In the genomic region with DNA sequence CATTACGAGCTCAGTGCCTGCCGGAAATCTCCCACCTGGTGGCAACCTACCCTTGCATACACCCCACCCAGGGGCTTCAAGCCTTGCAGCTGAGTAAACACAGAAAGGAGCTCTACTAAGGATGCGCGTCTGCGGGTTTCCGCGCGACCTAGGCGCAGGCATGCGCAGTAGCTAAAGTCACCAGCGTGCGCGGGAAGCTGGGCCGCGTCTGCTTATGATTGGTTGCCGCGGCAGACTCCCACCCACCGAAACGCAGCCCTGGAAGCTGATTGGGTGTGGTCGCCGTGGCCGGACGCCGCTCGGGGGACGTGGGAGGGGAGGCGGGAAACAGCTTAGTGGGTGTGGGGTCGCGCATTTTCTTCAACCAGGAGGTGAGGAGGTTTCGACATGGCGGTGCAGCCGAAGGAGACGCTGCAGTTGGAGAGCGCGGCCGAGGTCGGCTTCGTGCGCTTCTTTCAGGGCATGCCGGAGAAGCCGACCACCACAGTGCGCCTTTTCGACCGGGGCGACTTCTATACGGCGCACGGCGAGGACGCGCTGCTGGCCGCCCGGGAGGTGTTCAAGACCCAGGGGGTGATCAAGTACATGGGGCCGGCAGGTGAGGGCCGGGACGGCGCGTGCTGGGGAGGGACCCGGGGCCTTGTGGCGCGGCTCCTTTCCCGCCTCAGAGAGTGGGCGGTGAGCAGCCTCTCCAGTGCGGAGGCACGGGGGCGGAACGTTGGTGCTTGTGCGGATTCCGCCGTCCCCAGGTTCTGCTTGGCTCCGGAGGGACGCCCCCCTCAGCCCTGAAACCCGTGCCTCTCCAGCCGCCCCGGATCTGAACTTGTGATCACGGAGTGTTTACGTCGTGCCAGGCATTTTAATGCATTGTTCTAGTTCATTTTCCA, we compare ENCODE assay signal across 1 cellular context.
TF ChIP-seq lines count a peak whose summit lies in the region.

Gene MSH2, plus strand, starts transcription at position 352 of the 887 bp plus-strand sequence. Its CDS starts 36 bp downstream, at position 388.

TF ChIP-seq in K562, 482 proteins besides CTCF, POLR2A, EP300 and RAD21 (continued from another document and continues in another):
- TF ChIP-seq ATF3 (IDR thresholded peaks at IDR 0.05) (0 out of 2 replicates have a peak, but pooled peaks have one; percentile 1), ATF3 (CRISPR knock-in tag; conservative IDR thresholded peaks at IDR 0.05) (no peak; the same call in 1 of the 2 replicates), ZNF444 (CRISPR knock-in tag; IDR thresholded peaks at IDR 0.05) (no peak), DACH1 (IDR thresholded peaks at IDR 0.05; ENCODE audit: partially characterized antibody) (no peak), RBFOX2 (IDR thresholded peaks at IDR 0.05; ENCODE audit: low read depth, low read length) (peak; percentile 92), CBFB (CRISPR knock-in tag; IDR thresholded peaks at IDR 0.05) (peak; percentile 96), SP2 (IDR thresholded peaks at IDR 0.05; ENCODE audit: extremely low read depth, low read depth, low read length, poor library complexity, severe bottlenecking) (peak; percentile 73), E2F4 (CRISPR knock-in tag; IDR thresholded peaks at IDR 0.05; ENCODE audit: low read depth) (peak; percentile 87), CREBBP (IDR thresholded peaks at IDR 0.05; ENCODE audit: low read depth, low read length) (no peak), MGA (IDR thresholded peaks at IDR 0.05) (peak; percentile 98), NFE2 (IDR thresholded peaks at IDR 0.05; ENCODE audit: low read depth) (no peak), MTA1 (IDR thresholded peaks at IDR 0.05; ENCODE audit: borderline replicate concordance) (peak; percentile 38; the same call in 1 of the 2 replicates), ILK (tag; IDR thresholded peaks at IDR 0.05; ENCODE audit: borderline replicate concordance, low read depth) (no peak), PHTF2 (CRISPR knock-in tag; IDR thresholded peaks at IDR 0.05) (no peak), ETV5 (CRISPR knock-in tag; IDR thresholded peaks at IDR 0.05; ENCODE audit: low read depth) (peak; percentile 45), RB1 (IDR thresholded peaks at IDR 0.05; ENCODE audit: low read depth) (peak; percentile 93), ZFP91 (CRISPR knock-in tag; IDR thresholded peaks at IDR 0.05) (no peak), ZNF639 (CRISPR knock-in tag; conservative IDR thresholded peaks at IDR 0.05 in 1 of 2, IDR thresholded peaks at IDR 0.05 in 1 of 2) (no peak), HDAC1 (IDR thresholded peaks at IDR 0.05) (peak in 1 of 2 experiments; percentile 53; a peak in 2 of 4 replicates), NELFE (IDR thresholded peaks at IDR 0.05; ENCODE audit: insufficient read depth, insufficient read length) (no peak), BCL6 (CRISPR knock-in tag; IDR thresholded peaks at IDR 0.05) (no peak), ZNF785 (CRISPR knock-in tag; IDR thresholded peaks at IDR 0.05) (no peak), PRDM10 (IDR thresholded peaks at IDR 0.05; ENCODE audit: partially characterized antibody) (peak; percentile 17), ARID3A (IDR thresholded peaks at IDR 0.05; ENCODE audit: borderline replicate concordance, low read depth, low read length) (no peak), SMAD4 (CRISPR knock-in tag; conservative IDR thresholded peaks at IDR 0.05) (peak; percentile 33; the same call in 1 of the 2 replicates)
- TF ChIP-seq, protein P1, sequence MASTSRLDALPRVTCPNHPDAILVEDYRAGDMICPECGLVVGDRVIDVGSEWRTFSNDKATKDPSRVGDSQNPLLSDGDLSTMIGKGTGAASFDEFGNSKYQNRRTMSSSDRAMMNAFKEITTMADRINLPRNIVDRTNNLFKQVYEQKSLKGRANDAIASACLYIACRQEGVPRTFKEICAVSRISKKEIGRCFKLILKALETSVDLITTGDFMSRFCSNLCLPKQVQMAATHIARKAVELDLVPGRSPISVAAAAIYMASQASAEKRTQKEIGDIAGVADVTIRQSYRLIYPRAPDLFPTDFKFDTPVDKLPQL (IDR thresholded peaks at IDR 0.05; ENCODE audit: extremely low read depth, insufficient read length): no peak
